Comparison of ENCODE assay signal across 8 cellular contexts in the genomic region with DNA sequence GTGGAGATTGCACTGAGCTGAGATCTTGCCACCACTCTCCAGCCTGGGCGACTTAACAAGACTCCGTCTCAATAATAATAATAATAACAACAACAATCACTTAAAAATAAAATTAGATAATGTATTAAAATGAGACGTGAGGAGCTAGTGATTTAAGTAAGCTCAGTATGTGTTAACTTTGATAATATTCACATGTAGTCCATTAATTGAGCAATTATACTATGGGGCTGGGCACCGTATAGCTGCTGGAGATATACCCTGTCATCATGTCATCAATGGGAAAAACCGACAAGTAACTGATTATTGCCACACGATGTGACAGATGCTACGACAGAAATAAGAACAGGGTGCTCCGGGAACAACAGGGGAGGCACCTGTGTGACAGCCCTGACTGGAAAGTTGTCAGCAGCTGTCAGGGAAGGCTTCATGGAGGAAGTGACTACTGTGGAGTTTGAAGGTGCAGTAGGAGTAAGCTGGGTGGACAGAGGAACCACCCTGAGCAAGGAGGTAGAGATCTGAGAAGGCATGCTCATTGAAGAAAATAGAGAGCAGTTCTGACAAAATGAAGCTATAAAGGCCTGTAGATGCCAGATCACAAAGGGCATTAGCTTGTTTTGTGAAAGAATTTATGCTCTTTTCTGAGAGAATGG. TPM values are rescaled to one million over a fixed set of nuclear protein-coding genes. Genes with fewer than 3 reads are reported as not detected.
DNase-seq lines count a peak whose midpoint lies in the region; ATAC-seq and TF ChIP-seq lines count a peak whose summit lies in the region.

No MANE protein-coding gene starts in this region.

- H3K79me2 ChIP-seq in GM23338 (replicated peaks; ENCODE audit: insufficient read depth): peaks cover 31% of the 10 kb centered on the region

- no peak for TF ChIP-seq POLR2A in esophagus muscularis mucosa (IDR thresholded peaks at IDR 0.05; ENCODE audit: low read depth)
- no peak for TF ChIP-seq POLR2A in gastrocnemius medialis (IDR thresholded peaks at IDR 0.05)

- H3K9me2 ChIP-seq in GM23338 (ENCODE audit: insufficient read depth): no peaks in the 10 kb centered on the region

- H3K36me3 Mint-ChIP-seq in GM23338 (ENCODE audit: low read depth): no peaks in the 10 kb centered on the region; the same call in 2 of the 3 replicates

- TF ChIP-seq EP300 in esophagus muscularis mucosa (IDR thresholded peaks at IDR 0.05): no peak

- TF ChIP-seq CTCF in GM23338 (conservative IDR thresholded peaks at IDR 0.05; ENCODE audit: low read depth in 2 of 2) (no peak), esophagus muscularis mucosa (IDR thresholded peaks at IDR 0.05) (no peak), gastrocnemius medialis (IDR thresholded peaks at IDR 0.05 in 4 of 5, conservative IDR thresholded peaks at IDR 0.05 in 1 of 5) (no peak)

- peaks cover 19% of the 10 kb centered on the region for H4K20me1 ChIP-seq in GM23338 (replicated peaks; ENCODE audit: insufficient read depth)

- H3K9me3 ChIP-seq in SJCRH30 (replicated peaks) (no peaks in the 10 kb centered on the region), esophagus muscularis mucosa (no peaks in the 10 kb centered on the region), gastrocnemius medialis (no peaks in the 10 kb centered on the region)

- no peak for ATAC-seq in GM23338
- no peak for ATAC-seq in gastrocnemius medialis
- ATAC-seq in HG02852 (IDR thresholded peaks at IDR 0.05; ENCODE audit: unreplicated experiment): no peak
- no peak for ATAC-seq in HG02970 (IDR thresholded peaks at IDR 0.05; ENCODE audit: low FRiP score, unreplicated experiment)

- 94% methylated on average over 8 of the region's 8 CpGs for WGBS in esophagus muscularis mucosa

- in situ Hi-C loops in gastrocnemius medialis (cut with MboI; ENCODE audit: low sequenced_read_pairs in 4 of 4): loop anchor here in 1 of 4 donors (10.0 kb wide), 1 partner anchor 63 kb away; no protein-coding TSS in a partner anchor

- no peaks in the 10 kb centered on the region for H3K9me3 Mint-ChIP-seq in GM23338

- H3K4me3 ChIP-seq in GM23338 (peak overlapping the region; percentile 98), SJCRH30 (peak overlapping the region; percentile 96), esophagus muscularis mucosa (peak overlapping the region; percentile 86 to 99 (median 94)), gastrocnemius medialis (peak overlapping the region in 3 of 4 donors; percentile 91 to 98 (median 97))

- H3K36me3 ChIP-seq in GM23338 (ENCODE audit: insufficient read depth): no peaks in the 10 kb centered on the region
- no peaks in the 10 kb centered on the region for H3K36me3 ChIP-seq in SJCRH30
- H3K36me3 ChIP-seq in esophagus muscularis mucosa: no peaks in the 10 kb centered on the region
- H3K36me3 ChIP-seq in gastrocnemius medialis: no peaks in the 10 kb centered on the region

- H2AFZ ChIP-seq in GM23338: peak overlapping the region; percentile 100

- H3K27me3 Mint-ChIP-seq in GM23338 (ENCODE audit: insufficient read depth, low read depth, poor library complexity): peaks cover 5% of the 10 kb centered on the region

- H3K27ac ChIP-seq in GM23338 (ENCODE audit: low read depth): no peak overlapping the region
- H3K27ac ChIP-seq in SJCRH30: no peak overlapping the region
- H3K27ac ChIP-seq in esophagus muscularis mucosa (replicated peaks in 1 of 4): peak overlapping the region; percentile 99 to 100 (median 100)
- H3K27ac ChIP-seq in gastrocnemius medialis: peak overlapping the region; percentile 93 to 100 (median 98)

- peaks cover 33% of the 10 kb centered on the region; the same call in 2 of the 3 replicates for H3K4me1 Mint-ChIP-seq in GM23338

- no peaks in the 10 kb centered on the region for H3F3A ChIP-seq in GM23338 (replicated peaks; ENCODE audit: low read depth)

- no peak overlapping the region for H3K27ac Mint-ChIP-seq in GM23338

- H3K27me3 ChIP-seq in GM23338 (ENCODE audit: insufficient read depth) (peaks cover 17% of the 10 kb centered on the region; the same call in 1 of the 2 replicates), SJCRH30 (no peaks in the 10 kb centered on the region), esophagus muscularis mucosa (no peaks in the 10 kb centered on the region), gastrocnemius medialis (no peaks in the 10 kb centered on the region)

- H3K4me3 Mint-ChIP-seq in GM23338: peak overlapping the region; percentile 99

- DNase-seq in GM23338 (ENCODE audit: low spot score) (peak; percentile 8), SJCRH30 (peak in 1 of 2 experiments; percentile 9), esophagus muscularis mucosa (ENCODE audit: extremely low spot score) (no peak), gastrocnemius medialis (no peak), NOMO-1 treated with DMSO at 0.1 percent for 48 hours (lab: John Stamatoyannopoulos, UW; ENCODE audit: unreplicated experiment) (no peak), NCI-H526 treated with DMSO at 0.1 percent for 48 hours (lab: John Stamatoyannopoulos, UW) (no peak)

- peak overlapping the region; percentile 97 for H3K4me2 ChIP-seq in GM23338

- peaks cover 23% of the 10 kb centered on the region; the same call in 1 of the 2 replicates for H3K4me1 ChIP-seq in GM23338 (ENCODE audit: insufficient read depth)
- no peaks in the 10 kb centered on the region; the same call in 1 of the 2 replicates for H3K4me1 ChIP-seq in SJCRH30
- H3K4me1 ChIP-seq in esophagus muscularis mucosa: peaks cover 19 to 32% (median 30%) of the 10 kb centered on the region in 4 donors
- H3K4me1 ChIP-seq in gastrocnemius medialis: peaks cover 22 to 29% of the 10 kb centered on the region in 2 donors

- intact Hi-C loops in esophagus muscularis mucosa (cut with DNase I) (loop anchor here (2.0 to 5.0 kb wide), 2 partner anchors 69 to 115 kb away; a partner anchor contains a TSS), gastrocnemius medialis (cut with DNase I; ENCODE audit: low total_unique reads) (loop anchor here (2.0 to 5.0 kb wide), 3 partner anchors 45 to 115 kb away; a partner anchor contains a TSS)

TF ChIP-seq in GM23338, 12 proteins besides CTCF, POLR2A, EP300 and RAD21 (continues in another document):
- TF ChIP-seq JUNB (IDR thresholded peaks at IDR 0.05; ENCODE audit: unreplicated experiment) (no peak), ZNF114 (CRISPR knock-in tag; IDR thresholded peaks at IDR 0.05) (no peak), ZNF331 (CRISPR knock-in tag; IDR thresholded peaks at IDR 0.05; ENCODE audit: low read depth) (no peak), CREB1 (CRISPR knock-in tag; IDR thresholded peaks at IDR 0.05; ENCODE audit: low read depth) (no peak), STAT1 (IDR thresholded peaks at IDR 0.05; ENCODE audit: unreplicated experiment) (no peak)
- TF ChIP-seq, protein P1, sequence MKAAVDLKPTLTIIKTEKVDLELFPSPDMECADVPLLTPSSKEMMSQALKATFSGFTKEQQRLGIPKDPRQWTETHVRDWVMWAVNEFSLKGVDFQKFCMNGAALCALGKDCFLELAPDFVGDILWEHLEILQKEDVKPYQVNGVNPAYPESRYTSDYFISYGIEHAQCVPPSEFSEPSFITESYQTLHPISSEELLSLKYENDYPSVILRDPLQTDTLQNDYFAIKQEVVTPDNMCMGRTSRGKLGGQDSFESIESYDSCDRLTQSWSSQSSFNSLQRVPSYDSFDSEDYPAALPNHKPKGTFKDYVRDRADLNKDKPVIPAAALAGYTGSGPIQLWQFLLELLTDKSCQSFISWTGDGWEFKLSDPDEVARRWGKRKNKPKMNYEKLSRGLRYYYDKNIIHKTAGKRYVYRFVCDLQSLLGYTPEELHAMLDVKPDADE (IDR thresholded peaks at IDR 0.05): no peak
- TF ChIP-seq, protein P2, sequence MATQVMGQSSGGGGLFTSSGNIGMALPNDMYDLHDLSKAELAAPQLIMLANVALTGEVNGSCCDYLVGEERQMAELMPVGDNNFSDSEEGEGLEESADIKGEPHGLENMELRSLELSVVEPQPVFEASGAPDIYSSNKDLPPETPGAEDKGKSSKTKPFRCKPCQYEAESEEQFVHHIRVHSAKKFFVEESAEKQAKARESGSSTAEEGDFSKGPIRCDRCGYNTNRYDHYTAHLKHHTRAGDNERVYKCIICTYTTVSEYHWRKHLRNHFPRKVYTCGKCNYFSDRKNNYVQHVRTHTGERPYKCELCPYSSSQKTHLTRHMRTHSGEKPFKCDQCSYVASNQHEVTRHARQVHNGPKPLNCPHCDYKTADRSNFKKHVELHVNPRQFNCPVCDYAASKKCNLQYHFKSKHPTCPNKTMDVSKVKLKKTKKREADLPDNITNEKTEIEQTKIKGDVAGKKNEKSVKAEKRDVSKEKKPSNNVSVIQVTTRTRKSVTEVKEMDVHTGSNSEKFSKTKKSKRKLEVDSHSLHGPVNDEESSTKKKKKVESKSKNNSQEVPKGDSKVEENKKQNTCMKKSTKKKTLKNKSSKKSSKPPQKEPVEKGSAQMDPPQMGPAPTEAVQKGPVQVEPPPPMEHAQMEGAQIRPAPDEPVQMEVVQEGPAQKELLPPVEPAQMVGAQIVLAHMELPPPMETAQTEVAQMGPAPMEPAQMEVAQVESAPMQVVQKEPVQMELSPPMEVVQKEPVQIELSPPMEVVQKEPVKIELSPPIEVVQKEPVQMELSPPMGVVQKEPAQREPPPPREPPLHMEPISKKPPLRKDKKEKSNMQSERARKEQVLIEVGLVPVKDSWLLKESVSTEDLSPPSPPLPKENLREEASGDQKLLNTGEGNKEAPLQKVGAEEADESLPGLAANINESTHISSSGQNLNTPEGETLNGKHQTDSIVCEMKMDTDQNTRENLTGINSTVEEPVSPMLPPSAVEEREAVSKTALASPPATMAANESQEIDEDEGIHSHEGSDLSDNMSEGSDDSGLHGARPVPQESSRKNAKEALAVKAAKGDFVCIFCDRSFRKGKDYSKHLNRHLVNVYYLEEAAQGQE (IDR thresholded peaks at IDR 0.05; ENCODE audit: unreplicated experiment): no peak

RNA-seq across cellular contexts. Expression of a gene that starts 0.9 kb away (rescaled TPM):
- total RNA-seq in GM23338 (2014; rRNA removed; shearing (Covaris generic)): 21.3 and 39.1 TPM in 2 replicates
- 8.2 and 9.1 TPM in 2 replicates for polyA plus RNA-seq in GM23338 (2016; fragmentation: Nextera tagmentation; extraction: Ambion mirVana)
- 18.7 and 23.5 TPM in 2 replicates for total RNA-seq in SJCRH30 (2014; rRNA removed; shearing (Covaris generic))
- total RNA-seq in esophagus muscularis mucosa: 10 to 100 TPM; 34.6 to 44.0 (median 38.4) TPM
- total RNA-seq in gastrocnemius medialis: 10 to 100 TPM; 39.3 to 63.9 (median 54.2) TPM

Comparison
In these comparisons a context has a peak if more than half of its experiments do, and no peak if none do; other contexts are left out.
1. H3K27ac ChIP-seq: peak in esophagus muscularis mucosa (4 of 4) and gastrocnemius medialis (4 of 4); none in GM23338 (single experiment) and SJCRH30 (single experiment).
2. Peak in every context shown above with its lines, with median percentiles within 50 percentile points of each other: H3K4me3 ChIP-seq.